In genomic region chr10:80145406-80146308, GRCh38 we compare ENCODE assay signal across 8 cellular contexts. TPM values are rescaled to one million over a fixed set of nuclear protein-coding genes. Genes with fewer than 3 reads are reported as not detected.
DNase-seq lines count a peak whose midpoint lies in the region; ATAC-seq, FAIRE-seq and TF ChIP-seq lines count a peak whose summit lies in the region.
"Not testable (repeated sequence)": the region's sequence is repeated elsewhere in the genome, so short reads cannot be mapped to it uniquely, and the experiment has no call there.

No MANE protein-coding gene starts in this region.

- not testable (repeated sequence) for H2AFZ ChIP-seq in KMS-11 (ENCODE audit: low read depth)

- not testable (repeated sequence) for H3K27me3 Mint-ChIP-seq in CD8-positive, alpha-beta memory T cell; activated T-helper 17 cell treated with anti-CD3 and anti-CD28 coated beads, Interleukin-2, amount 50 U/mL, for 72 hours; naive thymus-derived CD8-positive, alpha-beta T cell

- not testable (repeated sequence) for TF ChIP-seq CTCF in KMS-11 (conservative IDR thresholded peaks at IDR 0.05; ENCODE audit: low read depth, low read length); coronary artery (IDR thresholded peaks at IDR 0.05); tibial artery (IDR thresholded peaks at IDR 0.05)

- H3K27me3 ChIP-seq in CD8-positive, alpha-beta memory T cell (ENCODE audit: insufficient read depth, low read length, poor library complexity, severe bottlenecking); KMS-11 (ENCODE audit: insufficient read depth, low read depth); tibial artery: not testable (repeated sequence)

- ATAC-seq in activated T-helper 17 cell treated with anti-CD3 and anti-CD28 coated beads, Interleukin-2, amount 50 U/mL, for 72 hours (replicated peaks); naive thymus-derived CD8-positive, alpha-beta T cell: not testable (repeated sequence)
- ATAC-seq in Right ventricle myocardium superior (ENCODE audit: poor library complexity): peak; percentile 31

- not testable (repeated sequence) for DNase-seq in CD8-positive, alpha-beta memory T cell; coronary artery (ENCODE audit: low spot score); naive thymus-derived CD8-positive, alpha-beta T cell
- DNase-seq in RCC 7860 (ENCODE audit: low spot score) (peak; percentile 28), Right ventricle myocardium superior (peak; percentile 61), tibial artery (peak; percentile 54 to 64)

- H3K79me2 ChIP-seq in KMS-11 (ENCODE audit: insufficient read depth, low read depth): not testable (repeated sequence)

- H3K9me3 Mint-ChIP-seq in CD8-positive, alpha-beta memory T cell; activated T-helper 17 cell treated with anti-CD3 and anti-CD28 coated beads, Interleukin-2, amount 50 U/mL, for 72 hours: not testable (repeated sequence)
- H3K9me3 Mint-ChIP-seq in naive thymus-derived CD8-positive, alpha-beta T cell: peaks cover 0 to 17% (median 8%) of the 10 kb centered on the region in 9 donors

- peaks cover 12 to 22% (median 18%) of the 10 kb centered on the region in 3 donors for H3K36me3 Mint-ChIP-seq in CD8-positive, alpha-beta memory T cell
- peaks cover 30% of the 10 kb centered on the region for H3K36me3 Mint-ChIP-seq in activated T-helper 17 cell treated with anti-CD3 and anti-CD28 coated beads, Interleukin-2, amount 50 U/mL, for 72 hours (ENCODE audit: low read depth)
- H3K36me3 Mint-ChIP-seq in naive thymus-derived CD8-positive, alpha-beta T cell: peaks cover 17 to 30% (median 19%) of the 10 kb centered on the region in 3 donors

- H3K27ac Mint-ChIP-seq in CD8-positive, alpha-beta memory T cell: peak overlapping the region in 7 of 8 donors; percentile 39 to 82 (median 52)
- peak overlapping the region; percentile 34 for H3K27ac Mint-ChIP-seq in activated T-helper 17 cell treated with anti-CD3 and anti-CD28 coated beads, Interleukin-2, amount 50 U/mL, for 72 hours
- H3K27ac Mint-ChIP-seq in naive thymus-derived CD8-positive, alpha-beta T cell: peak overlapping the region; percentile 23 to 91 (median 68)

- H3K36me3 ChIP-seq in CD8-positive, alpha-beta memory T cell (ENCODE audit: insufficient read depth, low read length); KMS-11 (ENCODE audit: insufficient read depth): not testable (repeated sequence)
- peaks cover 15 to 22% (median 22%) of the 10 kb centered on the region in 3 donors for H3K36me3 ChIP-seq in tibial artery

- CTCF ChIA-PET in CD8-positive, alpha-beta memory T cell (lab: Charles Lee): interaction anchor here (1.8 to 6.8 kb wide), 5 partner anchors 15 to 76 kb away, joined by 9 to 62 read pairs (median 11); no protein-coding TSS in a partner anchor

- H3K4me2 ChIP-seq in KMS-11: peak overlapping the region; percentile 82; the same call in 1 of the 2 replicates

- H3K4me3 Mint-ChIP-seq in CD8-positive, alpha-beta memory T cell: peak overlapping the region in 1 of 7 donors; percentile 88
- peak overlapping the region; percentile 5 for H3K4me3 Mint-ChIP-seq in activated T-helper 17 cell treated with anti-CD3 and anti-CD28 coated beads, Interleukin-2, amount 50 U/mL, for 72 hours
- peak overlapping the region in 2 of 10 donors; percentile 86 to 88 for H3K4me3 Mint-ChIP-seq in naive thymus-derived CD8-positive, alpha-beta T cell

- not testable (repeated sequence) for H3K4me3 ChIP-seq in CD8-positive, alpha-beta memory T cell (ENCODE audit: low read length); KMS-11 (IDR thresholded peaks at IDR 0.05; ENCODE audit: insufficient read depth, low read depth, low read length); coronary artery; tibial artery

- not testable (repeated sequence) for H3K27ac ChIP-seq in CD8-positive, alpha-beta memory T cell (ENCODE audit: low read depth, low read length); KMS-11
- H3K27ac ChIP-seq in coronary artery (peak overlapping the region; percentile 6 to 45), tibial artery (peak overlapping the region; percentile 3 to 35)

- not testable (repeated sequence) for FAIRE-seq in RCC 7860 (lab: Jason Lieb, UNC)

- intact Hi-C loops in Right ventricle myocardium superior (cut with DNase I); tibial artery (cut with DNase I; ENCODE audit: low total_unique reads): not testable (repeated sequence)

- peaks cover 14% of the 10 kb centered on the region for H3K4me1 ChIP-seq in CD8-positive, alpha-beta memory T cell (ENCODE audit: insufficient read depth, low read length)
- not testable (repeated sequence) for H3K4me1 ChIP-seq in KMS-11 (ENCODE audit: low read depth, poor library complexity, severe bottlenecking)
- H3K4me1 ChIP-seq in tibial artery: peaks cover 0 to 18% (median 13%) of the 10 kb centered on the region in 4 donors

- POLR2A ChIA-PET in CD8-positive, alpha-beta memory T cell (lab: Charles Lee): not testable (repeated sequence)
- POLR2A ChIA-PET in naive thymus-derived CD8-positive, alpha-beta T cell (lab: Charles Lee): interaction anchor here (2.0 to 3.4 kb wide), 4 partner anchors 42 to 76 kb away, joined by 5 to 40 read pairs (median 25); partner anchors contain the start of genes ANXA11 and TMEM254

- not testable (repeated sequence) for H3K9ac ChIP-seq in KMS-11

- H3K4me1 Mint-ChIP-seq in CD8-positive, alpha-beta memory T cell: peaks cover 17 to 23% (median 22%) of the 10 kb centered on the region in 3 donors
- H3K4me1 Mint-ChIP-seq in activated T-helper 17 cell treated with anti-CD3 and anti-CD28 coated beads, Interleukin-2, amount 50 U/mL, for 72 hours: peaks cover 18% of the 10 kb centered on the region
- H3K4me1 Mint-ChIP-seq in naive thymus-derived CD8-positive, alpha-beta T cell: peaks cover 13 to 27% (median 21%) of the 10 kb centered on the region in 4 donors

- H3K9me3 ChIP-seq in CD8-positive, alpha-beta memory T cell (ENCODE audit: low read length); tibial artery: not testable (repeated sequence)

- not testable (repeated sequence) for H4K20me1 ChIP-seq in KMS-11 (ENCODE audit: insufficient read depth)

RNA-seq across cellular contexts. Expression of gene PLAC9, which starts 13.1 kb away (rescaled TPM):
- total RNA-seq in CD8-positive, alpha-beta memory T cell: not detected
- not detected for polyA plus RNA-seq in CD8-positive, alpha-beta memory T cell
- not detected for total RNA-seq in activated T-helper 17 cell treated with anti-CD3 and anti-CD28 coated beads, Interleukin-2, amount 50 U/mL, for 72 hours
- total RNA-seq in Right ventricle myocardium superior: 29.1 TPM
- not detected for total RNA-seq in naive thymus-derived CD8-positive, alpha-beta T cell
- polyA plus RNA-seq in naive thymus-derived CD8-positive, alpha-beta T cell: under 1 TPM in 1 of 3 donors, not detected in 2; 0.32 TPM

RNA-seq across cellular contexts. Expression of gene ANXA11, which starts 59.7 kb away (rescaled TPM):
- 100 to 1,000 TPM; 211 to 217 TPM for total RNA-seq in CD8-positive, alpha-beta memory T cell
- polyA plus RNA-seq in CD8-positive, alpha-beta memory T cell: 292 TPM
- 100 to 1,000 TPM; 184 to 275 TPM for total RNA-seq in activated T-helper 17 cell treated with anti-CD3 and anti-CD28 coated beads, Interleukin-2, amount 50 U/mL, for 72 hours
- 434 TPM for total RNA-seq in Right ventricle myocardium superior
- total RNA-seq in naive thymus-derived CD8-positive, alpha-beta T cell: 100 to 1,000 TPM; 199 to 225 TPM
- polyA plus RNA-seq in naive thymus-derived CD8-positive, alpha-beta T cell: 100 to 1,000 TPM; 199 to 294 (median 265) TPM

Comparison
In these comparisons a context has a peak if more than half of its experiments do, and no peak if none do; other contexts are left out.
1. RNA of gene PLAC9, which starts 13.1 kb away (total RNA-seq): 29.1 TPM in Right ventricle myocardium superior (single experiment); not detected in activated T-helper 17 cell treated with anti-CD3 and anti-CD28 coated beads, Interleukin-2, amount 50 U/mL, for 72 hours, not detected in CD8-positive, alpha-beta memory T cell and not detected in naive thymus-derived CD8-positive, alpha-beta T cell; every median in the first group is over 10 times any median in the second.
2. Peak in every context shown above with its lines, with median percentiles within 50 percentile points of each other: H3K27ac Mint-ChIP-seq.